8 cellular contexts compared by ENCODE assay signal in the genomic region with DNA sequence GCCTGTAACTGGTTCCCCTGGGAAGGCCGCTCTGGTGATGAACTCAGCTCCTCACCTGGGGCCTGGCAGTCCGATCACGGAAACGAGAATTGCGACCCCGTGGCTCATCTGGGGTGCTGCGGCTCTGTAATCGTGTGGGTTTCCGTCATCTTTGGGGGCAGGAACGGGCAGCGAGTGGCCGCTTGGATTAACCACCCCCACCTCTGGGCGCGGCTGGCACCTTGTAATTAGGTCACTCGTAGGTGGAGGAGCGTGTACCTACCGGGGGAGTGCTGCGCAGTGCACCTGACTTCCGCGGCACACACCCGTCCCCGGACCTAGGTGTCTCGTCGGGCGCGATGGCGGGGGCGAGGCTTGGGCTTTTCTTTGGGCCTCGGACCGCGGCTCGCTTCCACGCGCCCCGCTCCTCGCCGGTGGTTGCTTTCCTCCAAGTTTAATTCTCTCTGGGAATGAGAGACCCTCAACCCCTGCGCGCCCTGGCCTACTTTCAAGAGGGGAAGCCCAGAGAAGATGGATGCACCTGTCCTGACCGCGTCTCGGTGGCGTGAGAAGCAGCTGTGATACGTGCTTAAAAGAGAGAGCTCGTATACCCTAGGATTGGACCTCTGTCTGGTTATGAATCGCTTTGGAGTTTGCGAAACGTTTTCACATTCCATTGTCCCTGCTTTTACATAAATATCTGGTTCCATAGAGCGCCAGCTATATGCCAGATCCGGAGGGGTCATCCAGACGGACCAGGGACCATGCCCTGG. TPM values are rescaled to one million over a fixed set of nuclear protein-coding genes. Genes with fewer than 3 reads are reported as not detected.
DNase-seq lines count a peak whose midpoint lies in the region; ATAC-seq and TF ChIP-seq lines count a peak whose summit lies in the region.

No MANE protein-coding gene starts in this region.

- peaks cover 43% of the 10 kb centered on the region for H3K79me2 ChIP-seq in KMS-11 (ENCODE audit: insufficient read depth, low read depth)

- peak overlapping the region; percentile 97 to 99 (median 99) for H3K27ac Mint-ChIP-seq in CD14-positive monocyte

- DNase-seq in CD14-positive monocyte (ENCODE audit: low spot score) (no peak), activated gamma-delta T cell (lab: John Stamatoyannopoulos, UW) (peak; percentile 78), head of caudate nucleus (peak in 23 of 42 donors; percentile 6 to 89 (median 76)), psoas muscle (no peak), foreskin melanocyte (no peak), retina (no peak)

- no peaks in the 10 kb centered on the region for H3K27me3 Mint-ChIP-seq in CD14-positive monocyte (ENCODE audit: low read depth in 3 of 3)

- WGBS in psoas muscle, 3 donors, result 3 to 4% (median 4%) methylated on average over 44 to 51 of the region's 51 CpGs

- peaks cover 5 to 11% of the 10 kb centered on the region in 2 donors for H3K36me3 Mint-ChIP-seq in CD14-positive monocyte

- peaks cover 29% of the 10 kb centered on the region for H4K20me1 ChIP-seq in KMS-11 (ENCODE audit: insufficient read depth)

- peaks cover 32% of the 10 kb centered on the region for H3K4me1 Mint-ChIP-seq in CD14-positive monocyte

- intact Hi-C loops in CD14-positive monocyte (cut with micrococcal nuclease) (loop anchor here (2.0 to 10.0 kb wide), 4 partner anchors 34 to 298 kb away; a partner anchor contains a TSS), head of caudate nucleus (cut with DNase I) (loop anchor here (5.0 kb wide), 2 partner anchors 61 to 146 kb away; a partner anchor contains a TSS), psoas muscle (cut with DNase I) (loop anchor here (2.0 to 5.0 kb wide), 2 partner anchors 14 to 34 kb away; no protein-coding TSS in a partner anchor)

- peaks cover 32% of the 10 kb centered on the region for H3K4me1 ChIP-seq in KMS-11 (ENCODE audit: low read depth, poor library complexity, severe bottlenecking)
- H3K4me1 ChIP-seq in psoas muscle, result peaks cover 35% of the 10 kb centered on the region

- H3K4me2 ChIP-seq in KMS-11, result peak overlapping the region; percentile 99

- H3K9me3 ChIP-seq in psoas muscle, result no peaks in the 10 kb centered on the region

- H3K4me3 Mint-ChIP-seq in CD14-positive monocyte, result peak overlapping the region; percentile 93 to 94

- H3K9ac ChIP-seq in KMS-11, result peak overlapping the region; percentile 99

- ATAC-seq in GM19463 (IDR thresholded peaks at IDR 0.05; ENCODE audit: unreplicated experiment) (peak; percentile 10), psoas muscle (peak; percentile 26 to 43 (median 34))

- TF ChIP-seq CTCF in CD14-positive monocyte (IDR thresholded peaks at IDR 0.05) (no peak), KMS-11 (conservative IDR thresholded peaks at IDR 0.05; ENCODE audit: low read depth, low read length) (no peak), psoas muscle (IDR thresholded peaks at IDR 0.05) (no peak)

- H3K36me3 ChIP-seq in KMS-11 (ENCODE audit: insufficient read depth) (peaks cover 7% of the 10 kb centered on the region; the same call in 1 of the 2 replicates), psoas muscle (ENCODE audit: insufficient read depth in 1 of 2, low read depth in 1 of 2) (no peaks in the 10 kb centered on the region)

- H2AFZ ChIP-seq in KMS-11 (ENCODE audit: low read depth), result peak overlapping the region; percentile 96

- peaks cover 0 to 2% (median 0%) of the 10 kb centered on the region in 7 donors for H3K9me3 Mint-ChIP-seq in CD14-positive monocyte

- H3K4me3 ChIP-seq in KMS-11 (IDR thresholded peaks at IDR 0.05; ENCODE audit: insufficient read depth, low read depth, low read length) (no peak overlapping the region), psoas muscle (peak overlapping the region; percentile 87)

- H3K27me3 ChIP-seq in KMS-11 (ENCODE audit: insufficient read depth, low read depth) (no peaks in the 10 kb centered on the region), psoas muscle (ENCODE audit: insufficient read depth in 3 of 3, low read length in 2 of 3) (no peaks in the 10 kb centered on the region)

- peak overlapping the region; percentile 98 for H3K27ac ChIP-seq in KMS-11
- H3K27ac ChIP-seq in psoas muscle, result peak overlapping the region; percentile 100

RNA-seq across cellular contexts. Expression of a gene that starts 0.7 kb away (rescaled TPM):
- polyA plus RNA-seq in CD14-positive monocyte (100 to 1,000 TPM; 225 to 245 TPM), psoas muscle (100 to 1,000 TPM in 1 of 3 donors, 10 to 100 TPM in 2; 53.0 to 105 (median 95.3) TPM)
- 100 to 1,000 TPM; 107 to 140 (median 123) TPM for total RNA-seq in psoas muscle

RNA-seq across cellular contexts. Expression of a gene that starts 49.9 kb away (rescaled TPM):
- polyA plus RNA-seq in CD14-positive monocyte, result 100 to 1,000 TPM; 735 to 787 TPM
- 100 to 1,000 TPM; 341 to 485 (median 393) TPM for total RNA-seq in psoas muscle
- 1,000 to 10,000 TPM in 1 of 3 donors, 100 to 1,000 TPM in 2; 581 to 1,174 (median 638) TPM for polyA plus RNA-seq in psoas muscle

Comparison
In these comparisons a context has a peak if more than half of its experiments do, and no peak if none do; other contexts are left out.
1. DNase-seq: peak in activated gamma-delta T cell (single experiment) and head of caudate nucleus (23 of 42); none in CD14-positive monocyte (single experiment), psoas muscle (0 of 2), foreskin melanocyte (single experiment) and retina (single experiment).